Comparison of ENCODE assay signal across 9 cellular contexts in the genomic region with DNA sequence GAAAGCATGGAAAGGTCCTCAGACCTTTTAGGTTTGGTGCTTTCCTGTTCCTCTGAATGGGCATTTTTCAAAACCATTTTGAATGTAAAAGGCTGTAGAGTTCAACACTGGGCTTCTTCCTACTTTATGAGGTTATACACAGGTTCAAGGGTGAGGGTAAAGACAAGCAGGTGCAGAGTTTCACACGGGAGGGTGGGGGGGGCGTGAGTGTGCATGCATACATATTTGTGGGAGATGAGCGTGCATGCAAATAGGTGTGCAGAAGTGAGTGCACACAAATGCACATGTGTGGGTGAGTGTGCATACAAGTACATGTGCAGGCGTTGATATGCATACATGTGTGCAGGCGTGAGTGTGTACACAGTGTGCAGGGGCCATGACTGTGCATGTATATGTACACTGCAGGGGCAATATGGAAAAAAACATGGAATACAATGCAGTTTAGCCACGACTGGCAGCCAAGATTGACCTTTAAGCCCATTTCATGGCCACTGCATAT.
DNase-seq lines count a peak whose midpoint lies in the region; ATAC-seq and TF ChIP-seq lines count a peak whose summit lies in the region.
"Had no signal": no experiment of that assay in that cellular context is flagged by ENCODE, and none has a peak within 500 bp of the region (broad histone marks: within the 10 kb centered on the region; RNA-seq: fewer than 3 reads in every experiment).

No MANE protein-coding gene starts in this region.

- POLR2A ChIA-PET in Caco-2 (lab: Charles Lee) = no interaction called here

- no peak overlapping the region for H3K4me3 Mint-ChIP-seq in Caco-2 (ENCODE audit: unreplicated experiment)

- H3K4me1 ChIP-seq in Caco-2 = 0 out of 2 replicates have a peak, but pooled peaks cover 5% of the 10 kb centered on the region
- H3K4me1 ChIP-seq in right cardiac atrium (ENCODE audit: control insufficient read depth, insufficient read depth, low read length) = peaks cover 5% of the 10 kb centered on the region

- H3K27ac ChIP-seq in KOPT-K1 (ENCODE audit: low read depth, low read length, poor library complexity, severe bottlenecking) (peak overlapping the region; percentile 68), right cardiac atrium (ENCODE audit: low read length) (no peak overlapping the region)

- H3K36me3 Mint-ChIP-seq in Caco-2 (ENCODE audit: insufficient read depth, unreplicated experiment) = no peaks in the 10 kb centered on the region

- no peaks in the 10 kb centered on the region for H3K9me3 Mint-ChIP-seq in Caco-2 (ENCODE audit: unreplicated experiment)

- WGBS in lower leg skin, 2 donors = 63 to 74% methylated on average over 6 of the region's 6 CpGs
- 81% methylated on average over 6 of the region's 6 CpGs for WGBS in right cardiac atrium

- H3K4me1 Mint-ChIP-seq in Caco-2 (ENCODE audit: low read depth, unreplicated experiment) = no peaks in the 10 kb centered on the region

- DNase-seq in left colon (no peak), lower leg skin (ENCODE audit: low spot score in 2 of 2) (no peak), Caco-2 (no peak), right cardiac atrium (no peak), NCI-H1930 (lab: John Stamatoyannopoulos, UW) (no peak)
- DNase-seq: foreskin melanocyte had no signal

- no peak overlapping the region for H3K27ac Mint-ChIP-seq in Caco-2 (ENCODE audit: unreplicated experiment)

- peak; percentile 17 for ATAC-seq in GM18498 (IDR thresholded peaks at IDR 0.05; ENCODE audit: unreplicated experiment)
- peak; percentile 24 for ATAC-seq in GM21529 (IDR thresholded peaks at IDR 0.05; ENCODE audit: unreplicated experiment)
- ATAC-seq in left colon = peak; percentile 27
- no peak for ATAC-seq in right cardiac atrium

- CTCF ChIA-PET in Caco-2 (lab: Charles Lee) = no interaction called here

- no peaks in the 10 kb centered on the region for H3K27me3 Mint-ChIP-seq in Caco-2 (ENCODE audit: insufficient read depth, unreplicated experiment)

- intact Hi-C loops in left colon (cut with DNase I, micrococcal nuclease) = no loop called here
- intact Hi-C loops in lower leg skin (cut with DNase I; ENCODE audit: low total_unique reads) = no loop called here
- intact Hi-C loops in Caco-2 (cut with micrococcal nuclease; ENCODE audit: unreplicated experiment) = no loop called here
- intact Hi-C loops in right cardiac atrium (cut with DNase I) = no loop called here

- no TSS peak for BruUV-seq in Caco-2 (replicated peaks; lab: Mats Ljungman, UMichigan)

- no peak for TF ChIP-seq CTCF in lower leg skin (IDR thresholded peaks at IDR 0.05)
- no peak for TF ChIP-seq CTCF in Caco-2 (IDR thresholded peaks at IDR 0.05; ENCODE audit: insufficient read depth in 1 of 2, low read depth in 1 of 2, low read length in 1 of 2, severe bottlenecking in 1 of 2, unreplicated experiment in 1 of 2)

- H3K9me3 ChIP-seq in KOPT-K1 (ENCODE audit: insufficient read depth, low read length, poor library complexity, severe bottlenecking) (no peaks in the 10 kb centered on the region), Caco-2 (no peaks in the 10 kb centered on the region), right cardiac atrium (ENCODE audit: control insufficient read depth, low read length) (no peaks in the 10 kb centered on the region)

- H3K36me3 ChIP-seq in KOPT-K1 (ENCODE audit: insufficient read depth, low read length) (no peaks in the 10 kb centered on the region), Caco-2 (ENCODE audit: control insufficient read depth, insufficient read depth, low read length) (no peaks in the 10 kb centered on the region)

- H3K27me3 ChIP-seq in Caco-2 (replicated peaks; ENCODE audit: control insufficient read depth, insufficient read depth, low read length) (no peaks in the 10 kb centered on the region), right cardiac atrium (ENCODE audit: control insufficient read depth, insufficient read depth) (no peaks in the 10 kb centered on the region)

- no peak for TF ChIP-seq POLR2A in lower leg skin (IDR thresholded peaks at IDR 0.05)

- H3K4me3 ChIP-seq in lower leg skin (ENCODE audit: low read depth, poor library complexity, severe bottlenecking) (no peak overlapping the region), Caco-2 (ENCODE audit: low read depth, low read length) (no peak overlapping the region), right cardiac atrium (ENCODE audit: low read length) (no peak overlapping the region)

Comparison
In these comparisons a context has a peak if more than half of its experiments do, and no peak if none do; other contexts are left out.
1. ATAC-seq: peak in GM18498 (single experiment), GM21529 (single experiment) and left colon (single experiment); none in right cardiac atrium (0 of 2).